In the genomic region with DNA sequence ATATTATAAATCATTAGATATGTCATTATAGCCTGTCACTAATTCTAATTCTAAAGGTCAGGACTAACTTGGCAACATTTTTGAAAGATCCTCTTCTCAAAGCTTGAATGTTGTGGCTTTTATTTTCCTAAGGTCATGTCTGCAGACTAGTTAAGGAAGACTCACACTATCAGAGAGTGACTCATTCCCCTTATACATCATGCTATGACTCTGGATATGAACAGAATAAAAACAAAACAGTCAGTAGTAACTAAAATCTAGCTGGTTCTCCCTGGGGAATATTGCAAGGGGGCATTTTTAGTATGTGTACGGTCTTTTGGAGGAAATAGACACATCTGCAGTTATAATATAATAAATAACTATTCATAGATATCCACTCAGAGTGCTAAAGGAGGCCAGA, we compare ENCODE assay signal across 20 cellular contexts.
DNase-seq lines count a peak whose midpoint lies in the region; ATAC-seq, FAIRE-seq and TF ChIP-seq lines count a peak whose summit lies in the region.
"Had no signal": no experiment of that assay in that cellular context is flagged by ENCODE, and none has a peak within 500 bp of the region (broad histone marks: within the 10 kb centered on the region; RNA-seq: fewer than 3 reads in every experiment).

No MANE protein-coding gene starts in this region.

- no peak overlapping the region for H3K4ac ChIP-seq in mesenchymal stem cell (ENCODE audit: low read depth in 1 of 2, low read length in 2 of 2)

- H3K4me3 ChIP-seq in bronchial epithelial cell (ENCODE audit: low read depth, low read length) (no peak overlapping the region), mesenchymal stem cell (ENCODE audit: insufficient read depth in 1 of 2, low read depth in 1 of 2, low read length in 2 of 2) (no peak overlapping the region), heart left ventricle (no peak overlapping the region)
- H3K4me3 ChIP-seq: right atrium auricular region, stomach had no signal

- no peak overlapping the region for H2AK5ac ChIP-seq in mesenchymal stem cell (ENCODE audit: low read length, severe bottlenecking)

- WGBS in mesenchymal stem cell: no CpG with 5 or more reads among the region's 1 CpG
- WGBS in heart left ventricle, 4 donors: 51 to 66% (median 59%) methylated on average over 1 of the region's 1 CpG

- H4K91ac ChIP-seq in mesenchymal stem cell (ENCODE audit: low read length): no peak overlapping the region

- H2AFZ ChIP-seq in mesenchymal stem cell (ENCODE audit: low read depth, low read length): no peak overlapping the region

- H3K14ac ChIP-seq in mesenchymal stem cell (ENCODE audit: low read length in 2 of 2): no peak overlapping the region

- no peak overlapping the region for H2BK120ac ChIP-seq in mesenchymal stem cell (ENCODE audit: low read depth, low read length)

- H3K27me3 ChIP-seq in bronchial epithelial cell (ENCODE audit: control insufficient read depth, insufficient read depth, low read length) (no peaks in the 10 kb centered on the region), mesenchymal stem cell (ENCODE audit: control insufficient read depth in 1 of 2, insufficient read depth in 1 of 2, low read length in 2 of 2) (no peaks in the 10 kb centered on the region), heart left ventricle (no peaks in the 10 kb centered on the region)
- H3K27me3 ChIP-seq: right atrium auricular region, stomach had no signal

- H2BK15ac ChIP-seq in mesenchymal stem cell (ENCODE audit: low read depth, poor library complexity, severe bottlenecking): no peak overlapping the region

- H3K27ac ChIP-seq in mesenchymal stem cell (ENCODE audit: low read length, poor library complexity, severe bottlenecking): no peak overlapping the region
- no peak overlapping the region for H3K27ac ChIP-seq in heart left ventricle
- H3K27ac ChIP-seq: epithelial cell of prostate, right atrium auricular region, stomach had no signal

- H3K18ac ChIP-seq in mesenchymal stem cell (ENCODE audit: low read depth in 1 of 2, low read length in 2 of 2): no peak overlapping the region

- H4K8ac ChIP-seq in mesenchymal stem cell (ENCODE audit: low read length): no peak overlapping the region

- no peaks in the 10 kb centered on the region for H3K79me1 ChIP-seq in mesenchymal stem cell (replicated peaks; ENCODE audit: low read length, poor library complexity, severe bottlenecking)

- no peaks in the 10 kb centered on the region for H3K9me3 ChIP-seq in mesenchymal stem cell (ENCODE audit: control insufficient read depth, low read length)
- H3K9me3 ChIP-seq in heart left ventricle: no peaks in the 10 kb centered on the region
- H3K9me3 ChIP-seq: right atrium auricular region, stomach had no signal

- H3K4me1 ChIP-seq in mesenchymal stem cell (ENCODE audit: control insufficient read depth, insufficient read depth, low read depth, low read length): no peaks in the 10 kb centered on the region
- no peaks in the 10 kb centered on the region for H3K4me1 ChIP-seq in heart left ventricle
- H3K4me1 ChIP-seq: right atrium auricular region had no signal

- intact Hi-C loops in left ventricle myocardium superior (cut with micrococcal nuclease) (no loop called here), heart left ventricle (cut with DNase I) (no loop called here)

- H3K9ac ChIP-seq in mesenchymal stem cell (ENCODE audit: low read length): no peak overlapping the region

- H3K23ac ChIP-seq in mesenchymal stem cell (ENCODE audit: low read length in 2 of 2): no peak overlapping the region

- H3K36me3 ChIP-seq in bronchial epithelial cell (ENCODE audit: control insufficient read depth, insufficient read depth, low read length) (no peaks in the 10 kb centered on the region), mesenchymal stem cell (ENCODE audit: control insufficient read depth in 1 of 2, insufficient read depth in 2 of 2, low read depth in 1 of 2, low read length in 2 of 2) (no peaks in the 10 kb centered on the region), heart left ventricle (no peaks in the 10 kb centered on the region)
- H3K36me3 ChIP-seq: right atrium auricular region, stomach had no signal

- no peak overlapping the region for H2BK12ac ChIP-seq in mesenchymal stem cell (ENCODE audit: low read length in 2 of 2)

- no peak overlapping the region for H3K4me2 ChIP-seq in mesenchymal stem cell (ENCODE audit: low read length, poor library complexity, severe bottlenecking)

- DNase-seq in Caki2 (ENCODE audit: low read depth) (peak; percentile 11), HS-5 (ENCODE audit: low read depth) (peak; percentile 28), bronchial epithelial cell (ENCODE audit: low read depth) (peak; percentile 63), mesenchymal stem cell (peak; percentile 46), left ventricle myocardium superior (no peak), HuH-7 (ENCODE audit: low spot score) (no peak), heart left ventricle (no peak)
- DNase-seq: activated CD8-positive, alpha-beta memory T cell treated with anti-CD3 and anti-CD28 coated beads for 24 hours; activated naive CD4-positive, alpha-beta T cell; CD8-positive, alpha-beta T cell; cerebellar nuclear complex; GOT3; NCI-H2081 treated with DMSO at 0.1 percent for 48 hours; NCI-H774; SHP77; stomach; T1000 had no signal

- TF ChIP-seq CTCF in bronchial epithelial cell (IDR thresholded peaks at IDR 0.05; ENCODE audit: insufficient read depth, low read length, severe bottlenecking): no peak
- no peak for TF ChIP-seq CTCF in heart left ventricle (IDR thresholded peaks at IDR 0.05)

- H2BK5ac ChIP-seq in mesenchymal stem cell (ENCODE audit: low read depth, low read length, poor library complexity, severe bottlenecking): no peak overlapping the region

- in situ Hi-C loops in Caki2 (cut with HindIII; ENCODE audit: low pct_unique_long_range_greater_than_20kb, low sequenced_read_pairs): no loop called here

- no peak for FAIRE-seq in bronchial epithelial cell (lab: Jason Lieb, UNC)

- ATAC-seq in left ventricle myocardium superior (no peak), HG03095 (IDR thresholded peaks at IDR 0.05; ENCODE audit: unreplicated experiment) (no peak), heart left ventricle (no peak)
- ATAC-seq: CD8-positive, alpha-beta T cell had no signal

- no peak for TF ChIP-seq POLR2A in heart left ventricle (IDR thresholded peaks at IDR 0.05)

Comparison
In these comparisons a context has a peak if more than half of its experiments do, and no peak if none do; other contexts are left out.
1. DNase-seq: peak in Caki2 (single experiment), HS-5 (single experiment), bronchial epithelial cell (single experiment) and mesenchymal stem cell (single experiment); none in left ventricle myocardium superior (single experiment), HuH-7 (single experiment) and heart left ventricle (0 of 5).